1 cellular context compared by ENCODE assay signal in the genomic region with DNA sequence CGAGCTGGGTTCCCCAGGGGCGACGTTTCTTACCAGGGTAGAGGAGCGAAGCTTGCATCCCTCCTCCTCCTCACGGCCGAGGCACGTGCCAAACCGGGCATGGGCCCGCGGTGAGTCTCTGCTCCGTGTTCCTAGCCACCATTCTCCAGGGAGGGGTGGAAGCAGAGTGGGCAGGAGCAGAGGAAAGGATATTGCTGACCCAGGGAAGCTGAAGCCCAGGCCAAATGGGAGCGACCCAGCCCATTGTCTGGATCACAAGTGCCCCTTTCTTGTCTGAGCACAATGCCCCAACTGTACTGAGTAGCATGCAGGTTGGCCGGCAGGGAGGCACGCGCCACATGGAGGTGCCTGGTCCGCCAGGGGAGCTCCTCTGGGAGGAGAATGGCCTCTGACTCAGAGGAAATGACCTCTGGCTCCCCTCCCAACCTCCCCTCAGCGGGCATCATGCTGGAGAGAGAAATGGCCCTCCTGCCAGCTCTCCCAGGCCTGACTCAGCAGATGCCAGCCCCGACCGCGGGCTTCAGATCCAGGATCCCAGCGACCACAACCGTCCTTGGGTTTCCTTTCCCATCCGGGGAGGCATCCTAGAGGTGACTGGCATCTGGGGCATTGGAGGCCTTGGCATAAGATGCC.
TF ChIP-seq lines count a peak whose summit lies in the region.

No MANE protein-coding gene starts in this region.

TF ChIP-seq in WTC11, 78 proteins besides CTCF, POLR2A, EP300 and RAD21 (continued from another document):
- TF ChIP-seq, protein P1, sequence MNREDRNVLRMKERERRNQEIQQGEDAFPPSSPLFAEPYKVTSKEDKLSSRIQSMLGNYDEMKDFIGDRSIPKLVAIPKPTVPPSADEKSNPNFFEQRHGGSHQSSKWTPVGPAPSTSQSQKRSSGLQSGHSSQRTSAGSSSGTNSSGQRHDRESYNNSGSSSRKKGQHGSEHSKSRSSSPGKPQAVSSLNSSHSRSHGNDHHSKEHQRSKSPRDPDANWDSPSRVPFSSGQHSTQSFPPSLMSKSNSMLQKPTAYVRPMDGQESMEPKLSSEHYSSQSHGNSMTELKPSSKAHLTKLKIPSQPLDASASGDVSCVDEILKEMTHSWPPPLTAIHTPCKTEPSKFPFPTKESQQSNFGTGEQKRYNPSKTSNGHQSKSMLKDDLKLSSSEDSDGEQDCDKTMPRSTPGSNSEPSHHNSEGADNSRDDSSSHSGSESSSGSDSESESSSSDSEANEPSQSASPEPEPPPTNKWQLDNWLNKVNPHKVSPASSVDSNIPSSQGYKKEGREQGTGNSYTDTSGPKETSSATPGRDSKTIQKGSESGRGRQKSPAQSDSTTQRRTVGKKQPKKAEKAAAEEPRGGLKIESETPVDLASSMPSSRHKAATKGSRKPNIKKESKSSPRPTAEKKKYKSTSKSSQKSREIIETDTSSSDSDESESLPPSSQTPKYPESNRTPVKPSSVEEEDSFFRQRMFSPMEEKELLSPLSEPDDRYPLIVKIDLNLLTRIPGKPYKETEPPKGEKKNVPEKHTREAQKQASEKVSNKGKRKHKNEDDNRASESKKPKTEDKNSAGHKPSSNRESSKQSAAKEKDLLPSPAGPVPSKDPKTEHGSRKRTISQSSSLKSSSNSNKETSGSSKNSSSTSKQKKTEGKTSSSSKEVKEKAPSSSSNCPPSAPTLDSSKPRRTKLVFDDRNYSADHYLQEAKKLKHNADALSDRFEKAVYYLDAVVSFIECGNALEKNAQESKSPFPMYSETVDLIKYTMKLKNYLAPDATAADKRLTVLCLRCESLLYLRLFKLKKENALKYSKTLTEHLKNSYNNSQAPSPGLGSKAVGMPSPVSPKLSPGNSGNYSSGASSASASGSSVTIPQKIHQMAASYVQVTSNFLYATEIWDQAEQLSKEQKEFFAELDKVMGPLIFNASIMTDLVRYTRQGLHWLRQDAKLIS (CRISPR knock-in tag; IDR thresholded peaks at IDR 0.05; ENCODE audit: borderline replicate concordance), result no peak
- peak; percentile 41; the same call in 1 of the 2 replicates for TF ChIP-seq NFE2L1 (CRISPR knock-in tag; IDR thresholded peaks at IDR 0.05)
- TF ChIP-seq, protein P2, sequence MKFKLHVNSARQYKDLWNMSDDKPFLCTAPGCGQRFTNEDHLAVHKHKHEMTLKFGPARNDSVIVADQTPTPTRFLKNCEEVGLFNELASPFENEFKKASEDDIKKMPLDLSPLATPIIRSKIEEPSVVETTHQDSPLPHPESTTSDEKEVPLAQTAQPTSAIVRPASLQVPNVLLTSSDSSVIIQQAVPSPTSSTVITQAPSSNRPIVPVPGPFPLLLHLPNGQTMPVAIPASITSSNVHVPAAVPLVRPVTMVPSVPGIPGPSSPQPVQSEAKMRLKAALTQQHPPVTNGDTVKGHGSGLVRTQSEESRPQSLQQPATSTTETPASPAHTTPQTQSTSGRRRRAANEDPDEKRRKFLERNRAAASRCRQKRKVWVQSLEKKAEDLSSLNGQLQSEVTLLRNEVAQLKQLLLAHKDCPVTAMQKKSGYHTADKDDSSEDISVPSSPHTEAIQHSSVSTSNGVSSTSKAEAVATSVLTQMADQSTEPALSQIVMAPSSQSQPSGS (CRISPR knock-in tag; IDR thresholded peaks at IDR 0.05; ENCODE audit: borderline replicate concordance, low read depth), result no peak
- TF ChIP-seq TEAD1 (CRISPR knock-in tag; IDR thresholded peaks at IDR 0.05), result no peak
- TF ChIP-seq RELA (CRISPR knock-in tag; IDR thresholded peaks at IDR 0.05; ENCODE audit: borderline replicate concordance), result no peak
- no peak for TF ChIP-seq NFATC4 (CRISPR knock-in tag; IDR thresholded peaks at IDR 0.05)
- TF ChIP-seq ZNF396 (CRISPR knock-in tag; IDR thresholded peaks at IDR 0.05; ENCODE audit: borderline replicate concordance), result no peak
- TF ChIP-seq, protein P3, sequence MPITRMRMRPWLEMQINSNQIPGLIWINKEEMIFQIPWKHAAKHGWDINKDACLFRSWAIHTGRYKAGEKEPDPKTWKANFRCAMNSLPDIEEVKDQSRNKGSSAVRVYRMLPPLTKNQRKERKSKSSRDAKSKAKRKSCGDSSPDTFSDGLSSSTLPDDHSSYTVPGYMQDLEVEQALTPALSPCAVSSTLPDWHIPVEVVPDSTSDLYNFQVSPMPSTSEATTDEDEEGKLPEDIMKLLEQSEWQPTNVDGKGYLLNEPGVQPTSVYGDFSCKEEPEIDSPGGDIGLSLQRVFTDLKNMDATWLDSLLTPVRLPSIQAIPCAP (CRISPR knock-in tag; IDR thresholded peaks at IDR 0.05), result peak; percentile 73
- 0 out of 2 replicates have a peak, but pooled peaks have one; percentile 10 for TF ChIP-seq FOXP1 (CRISPR knock-in tag; IDR thresholded peaks at IDR 0.05; ENCODE audit: borderline replicate concordance)
- TF ChIP-seq GTF2I (CRISPR knock-in tag; conservative IDR thresholded peaks at IDR 0.05), result no peak
- no peak for TF ChIP-seq GABPB1 (CRISPR knock-in tag; IDR thresholded peaks at IDR 0.05)
- TF ChIP-seq ESRRA (CRISPR knock-in tag; IDR thresholded peaks at IDR 0.05; ENCODE audit: borderline replicate concordance), result 0 out of 2 replicates have a peak, but pooled peaks have one; percentile 44
- TF ChIP-seq, protein P4, sequence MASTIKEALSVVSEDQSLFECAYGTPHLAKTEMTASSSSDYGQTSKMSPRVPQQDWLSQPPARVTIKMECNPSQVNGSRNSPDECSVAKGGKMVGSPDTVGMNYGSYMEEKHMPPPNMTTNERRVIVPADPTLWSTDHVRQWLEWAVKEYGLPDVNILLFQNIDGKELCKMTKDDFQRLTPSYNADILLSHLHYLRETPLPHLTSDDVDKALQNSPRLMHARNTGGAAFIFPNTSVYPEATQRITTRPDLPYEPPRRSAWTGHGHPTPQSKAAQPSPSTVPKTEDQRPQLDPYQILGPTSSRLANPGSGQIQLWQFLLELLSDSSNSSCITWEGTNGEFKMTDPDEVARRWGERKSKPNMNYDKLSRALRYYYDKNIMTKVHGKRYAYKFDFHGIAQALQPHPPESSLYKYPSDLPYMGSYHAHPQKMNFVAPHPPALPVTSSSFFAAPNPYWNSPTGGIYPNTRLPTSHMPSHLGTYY (CRISPR knock-in tag; IDR thresholded peaks at IDR 0.05), result no peak
- TF ChIP-seq ZNF138 (CRISPR knock-in tag; conservative IDR thresholded peaks at IDR 0.05), result no peak
- no peak for TF ChIP-seq ZNF121 (CRISPR knock-in tag; IDR thresholded peaks at IDR 0.05)
- TF ChIP-seq, protein P5, sequence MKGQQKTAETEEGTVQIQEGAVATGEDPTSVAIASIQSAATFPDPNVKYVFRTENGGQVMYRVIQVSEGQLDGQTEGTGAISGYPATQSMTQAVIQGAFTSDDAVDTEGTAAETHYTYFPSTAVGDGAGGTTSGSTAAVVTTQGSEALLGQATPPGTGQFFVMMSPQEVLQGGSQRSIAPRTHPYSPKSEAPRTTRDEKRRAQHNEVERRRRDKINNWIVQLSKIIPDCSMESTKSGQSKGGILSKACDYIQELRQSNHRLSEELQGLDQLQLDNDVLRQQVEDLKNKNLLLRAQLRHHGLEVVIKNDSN (CRISPR knock-in tag; IDR thresholded peaks at IDR 0.05), result 0 out of 2 replicates have a peak, but pooled peaks have one; percentile 9
- TF ChIP-seq GRHL2 (CRISPR knock-in tag; IDR thresholded peaks at IDR 0.05; ENCODE audit: insufficient replicate concordance, severe bottlenecking), result no peak
- peak; percentile 40; the same call in 1 of the 2 replicates for TF ChIP-seq MYBL2 (CRISPR knock-in tag; IDR thresholded peaks at IDR 0.05)
- TF ChIP-seq, protein P6, sequence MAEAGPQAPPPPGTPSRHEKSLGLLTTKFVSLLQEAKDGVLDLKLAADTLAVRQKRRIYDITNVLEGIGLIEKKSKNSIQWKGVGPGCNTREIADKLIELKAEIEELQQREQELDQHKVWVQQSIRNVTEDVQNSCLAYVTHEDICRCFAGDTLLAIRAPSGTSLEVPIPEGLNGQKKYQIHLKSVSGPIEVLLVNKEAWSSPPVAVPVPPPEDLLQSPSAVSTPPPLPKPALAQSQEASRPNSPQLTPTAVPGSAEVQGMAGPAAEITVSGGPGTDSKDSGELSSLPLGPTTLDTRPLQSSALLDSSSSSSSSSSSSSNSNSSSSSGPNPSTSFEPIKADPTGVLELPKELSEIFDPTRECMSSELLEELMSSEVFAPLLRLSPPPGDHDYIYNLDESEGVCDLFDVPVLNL (CRISPR knock-in tag; IDR thresholded peaks at IDR 0.05; ENCODE audit: borderline replicate concordance, low read depth), result peak; percentile 10; the same call in 1 of the 2 replicates
- TF ChIP-seq, protein P7, sequence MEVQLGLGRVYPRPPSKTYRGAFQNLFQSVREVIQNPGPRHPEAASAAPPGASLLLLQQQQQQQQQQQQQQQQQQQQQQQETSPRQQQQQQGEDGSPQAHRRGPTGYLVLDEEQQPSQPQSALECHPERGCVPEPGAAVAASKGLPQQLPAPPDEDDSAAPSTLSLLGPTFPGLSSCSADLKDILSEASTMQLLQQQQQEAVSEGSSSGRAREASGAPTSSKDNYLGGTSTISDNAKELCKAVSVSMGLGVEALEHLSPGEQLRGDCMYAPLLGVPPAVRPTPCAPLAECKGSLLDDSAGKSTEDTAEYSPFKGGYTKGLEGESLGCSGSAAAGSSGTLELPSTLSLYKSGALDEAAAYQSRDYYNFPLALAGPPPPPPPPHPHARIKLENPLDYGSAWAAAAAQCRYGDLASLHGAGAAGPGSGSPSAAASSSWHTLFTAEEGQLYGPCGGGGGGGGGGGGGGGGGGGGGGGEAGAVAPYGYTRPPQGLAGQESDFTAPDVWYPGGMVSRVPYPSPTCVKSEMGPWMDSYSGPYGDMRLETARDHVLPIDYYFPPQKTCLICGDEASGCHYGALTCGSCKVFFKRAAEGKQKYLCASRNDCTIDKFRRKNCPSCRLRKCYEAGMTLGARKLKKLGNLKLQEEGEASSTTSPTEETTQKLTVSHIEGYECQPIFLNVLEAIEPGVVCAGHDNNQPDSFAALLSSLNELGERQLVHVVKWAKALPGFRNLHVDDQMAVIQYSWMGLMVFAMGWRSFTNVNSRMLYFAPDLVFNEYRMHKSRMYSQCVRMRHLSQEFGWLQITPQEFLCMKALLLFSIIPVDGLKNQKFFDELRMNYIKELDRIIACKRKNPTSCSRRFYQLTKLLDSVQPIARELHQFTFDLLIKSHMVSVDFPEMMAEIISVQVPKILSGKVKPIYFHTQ (CRISPR knock-in tag; IDR thresholded peaks at IDR 0.05), result no peak
- TF ChIP-seq, protein P8, sequence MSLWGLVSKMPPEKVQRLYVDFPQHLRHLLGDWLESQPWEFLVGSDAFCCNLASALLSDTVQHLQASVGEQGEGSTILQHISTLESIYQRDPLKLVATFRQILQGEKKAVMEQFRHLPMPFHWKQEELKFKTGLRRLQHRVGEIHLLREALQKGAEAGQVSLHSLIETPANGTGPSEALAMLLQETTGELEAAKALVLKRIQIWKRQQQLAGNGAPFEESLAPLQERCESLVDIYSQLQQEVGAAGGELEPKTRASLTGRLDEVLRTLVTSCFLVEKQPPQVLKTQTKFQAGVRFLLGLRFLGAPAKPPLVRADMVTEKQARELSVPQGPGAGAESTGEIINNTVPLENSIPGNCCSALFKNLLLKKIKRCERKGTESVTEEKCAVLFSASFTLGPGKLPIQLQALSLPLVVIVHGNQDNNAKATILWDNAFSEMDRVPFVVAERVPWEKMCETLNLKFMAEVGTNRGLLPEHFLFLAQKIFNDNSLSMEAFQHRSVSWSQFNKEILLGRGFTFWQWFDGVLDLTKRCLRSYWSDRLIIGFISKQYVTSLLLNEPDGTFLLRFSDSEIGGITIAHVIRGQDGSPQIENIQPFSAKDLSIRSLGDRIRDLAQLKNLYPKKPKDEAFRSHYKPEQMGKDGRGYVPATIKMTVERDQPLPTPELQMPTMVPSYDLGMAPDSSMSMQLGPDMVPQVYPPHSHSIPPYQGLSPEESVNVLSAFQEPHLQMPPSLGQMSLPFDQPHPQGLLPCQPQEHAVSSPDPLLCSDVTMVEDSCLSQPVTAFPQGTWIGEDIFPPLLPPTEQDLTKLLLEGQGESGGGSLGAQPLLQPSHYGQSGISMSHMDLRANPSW (CRISPR knock-in tag; conservative IDR thresholded peaks at IDR 0.05; ENCODE audit: low read depth), result no peak
- TF ChIP-seq, protein P9, sequence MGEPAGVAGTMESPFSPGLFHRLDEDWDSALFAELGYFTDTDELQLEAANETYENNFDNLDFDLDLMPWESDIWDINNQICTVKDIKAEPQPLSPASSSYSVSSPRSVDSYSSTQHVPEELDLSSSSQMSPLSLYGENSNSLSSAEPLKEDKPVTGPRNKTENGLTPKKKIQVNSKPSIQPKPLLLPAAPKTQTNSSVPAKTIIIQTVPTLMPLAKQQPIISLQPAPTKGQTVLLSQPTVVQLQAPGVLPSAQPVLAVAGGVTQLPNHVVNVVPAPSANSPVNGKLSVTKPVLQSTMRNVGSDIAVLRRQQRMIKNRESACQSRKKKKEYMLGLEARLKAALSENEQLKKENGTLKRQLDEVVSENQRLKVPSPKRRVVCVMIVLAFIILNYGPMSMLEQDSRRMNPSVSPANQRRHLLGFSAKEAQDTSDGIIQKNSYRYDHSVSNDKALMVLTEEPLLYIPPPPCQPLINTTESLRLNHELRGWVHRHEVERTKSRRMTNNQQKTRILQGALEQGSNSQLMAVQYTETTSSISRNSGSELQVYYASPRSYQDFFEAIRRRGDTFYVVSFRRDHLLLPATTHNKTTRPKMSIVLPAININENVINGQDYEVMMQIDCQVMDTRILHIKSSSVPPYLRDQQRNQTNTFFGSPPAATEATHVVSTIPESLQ (CRISPR knock-in tag; IDR thresholded peaks at IDR 0.05), result no peak
- TF ChIP-seq ELF4 (CRISPR knock-in tag; IDR thresholded peaks at IDR 0.05; ENCODE audit: low read depth), result no peak
